In the genomic region with DNA sequence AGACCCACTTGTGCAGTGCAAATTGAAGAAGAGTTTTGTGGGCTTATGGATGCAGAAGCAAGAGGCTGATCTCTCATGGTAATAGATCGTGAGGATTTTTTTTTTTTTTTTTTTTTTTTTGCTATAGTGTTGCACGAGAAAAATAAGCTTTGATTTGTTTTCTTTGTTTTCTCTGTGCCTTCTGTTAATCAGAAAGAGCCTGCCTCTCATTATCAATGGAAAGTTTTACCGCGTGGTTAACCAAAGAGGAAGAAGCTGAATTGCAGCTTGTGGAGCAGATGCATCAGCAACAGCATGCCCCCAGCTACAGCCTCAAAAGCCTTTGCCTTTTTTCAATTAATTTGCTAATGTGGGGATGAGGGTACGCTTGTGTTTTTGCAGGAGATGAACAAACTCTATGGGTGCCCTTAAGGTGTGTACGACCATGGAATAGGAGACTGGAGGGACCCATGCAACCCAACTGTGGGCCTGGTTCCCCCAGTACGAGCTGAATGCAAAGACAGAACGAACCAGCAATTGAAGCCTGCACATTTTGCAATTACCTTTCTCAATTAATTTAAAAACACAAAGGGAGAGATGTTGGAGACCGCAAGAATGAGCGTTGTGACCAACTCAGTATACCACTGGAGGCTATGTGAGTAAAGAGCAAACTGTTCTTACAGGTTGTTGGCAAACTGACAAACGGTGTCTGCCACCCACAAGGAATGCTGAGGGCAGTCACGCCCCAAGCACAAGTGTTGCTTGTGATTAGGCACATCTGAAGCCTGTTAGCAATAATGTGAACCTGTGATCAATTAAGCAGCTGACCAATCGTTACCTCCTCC, we compare ENCODE assay signal across 3 cellular contexts.
TF ChIP-seq lines count a peak whose summit lies in the region.

No MANE protein-coding gene starts in this region.

TF ChIP-seq in GM12891, 5 proteins besides CTCF, POLR2A, EP300 and RAD21:
- TF ChIP-seq POLR2AphosphoS5 (IDR thresholded peaks at IDR 0.05; ENCODE audit: low read depth, low read length) (no peak), SPI1 (IDR thresholded peaks at IDR 0.05; ENCODE audit: low read depth, low read length) (no peak), POU2F2 (IDR thresholded peaks at IDR 0.05; ENCODE audit: low read depth, low read length) (no peak), TAF1 (IDR thresholded peaks at IDR 0.05; ENCODE audit: low read depth, low read length) (no peak), PAX5 (IDR thresholded peaks at IDR 0.05; ENCODE audit: insufficient read depth, low read length, severe bottlenecking) (no peak)
TF ChIP-seq in GM12891: peak in this region for 0.

TF ChIP-seq in GM23338, 12 proteins besides CTCF, POLR2A, EP300 and RAD21:
- TF ChIP-seq CREB1 (CRISPR knock-in tag; IDR thresholded peaks at IDR 0.05; ENCODE audit: low read depth) (no peak), ZNF331 (CRISPR knock-in tag; IDR thresholded peaks at IDR 0.05; ENCODE audit: low read depth) (no peak), EZH2 (IDR thresholded peaks at IDR 0.05; ENCODE audit: low read depth, unreplicated experiment) (no peak), POLR2AphosphoS5 (IDR thresholded peaks at IDR 0.05; ENCODE audit: low read depth) (no peak), ETS1 (IDR thresholded peaks at IDR 0.05) (no peak), STAT1 (IDR thresholded peaks at IDR 0.05; ENCODE audit: unreplicated experiment) (no peak)

TF ChIP-seq in HepG2, 621 proteins besides CTCF, POLR2A, EP300 and RAD21:
- TF ChIP-seq KDM1A (CRISPR knock-in tag; IDR thresholded peaks at IDR 0.05), result no peak
- TF ChIP-seq POLR2G (IDR thresholded peaks at IDR 0.05; ENCODE audit: low read depth, low read length), result no peak
- TF ChIP-seq SMAD9 (CRISPR knock-in tag; IDR thresholded peaks at IDR 0.05), result no peak
TF ChIP-seq in HepG2: peak in this region for 0.
